Comparison of ENCODE assay signal across 12 cellular contexts in genomic region chr10:3895045-3895609, GRCh38.
A peak's percentile ranks its signal among the peaks of the same experiment; 100 is the strongest.
DNase-seq lines count a peak whose midpoint lies in the region; ATAC-seq and TF ChIP-seq lines count a peak whose summit lies in the region.
"Had no signal": no experiment of that assay in that cellular context is flagged by ENCODE, and none has a peak within 500 bp of the region (broad histone marks: within the 10 kb centered on the region; RNA-seq: fewer than 3 reads in every experiment).

No MANE protein-coding gene starts in this region.

- H3K27me3 Mint-ChIP-seq in stimulated activated naive B cell treated with anti-CD40 and anti-IgM and Interleukin-4, amounts not matched to agents 10 μg/mL and 1 μg/mL and 100 μg/mL, for 72 hours: no peaks in the 10 kb centered on the region

- POLR2A ChIA-PET in A673 (lab: Charles Lee; ENCODE audit: low non-redundant PET): no interaction called here

- H3K9me3 ChIP-seq in WERI-Rb-1 (ENCODE audit: severe bottlenecking) (no peaks in the 10 kb centered on the region), A673 (ENCODE audit: low read depth, low read length, poor library complexity, severe bottlenecking) (no peaks in the 10 kb centered on the region), lower lobe of right lung (no peaks in the 10 kb centered on the region)
- H3K9me3 ChIP-seq: gastroesophageal sphincter, upper lobe of left lung had no signal

- no TSS peak for BruUV-seq in A673 (replicated peaks; lab: Mats Ljungman, UMichigan)

- H3K27ac Mint-ChIP-seq in stimulated activated naive B cell treated with anti-CD40 and anti-IgM and Interleukin-4, amounts not matched to agents 10 μg/mL and 1 μg/mL and 100 μg/mL, for 72 hours: peak overlapping the region; percentile 77

- CTCF ChIA-PET in A673 (lab: Charles Lee): no interaction called here

- ATAC-seq in left ventricle myocardium superior: peak; percentile 25
- ATAC-seq in stimulated activated naive B cell treated with anti-CD40 and anti-IgM and Interleukin-4, amounts not matched to agents 10 μg/mL and 1 μg/mL and 100 μg/mL, for 72 hours (replicated peaks): no peak
- no peak for ATAC-seq in lower lobe of right lung
- ATAC-seq in HG02798 (IDR thresholded peaks at IDR 0.05; ENCODE audit: poor library complexity, unreplicated experiment): no peak
- ATAC-seq: gastroesophageal sphincter had no signal

- H3K4me3 Mint-ChIP-seq in stimulated activated naive B cell treated with anti-CD40 and anti-IgM and Interleukin-4, amounts not matched to agents 10 μg/mL and 1 μg/mL and 100 μg/mL, for 72 hours: no peak overlapping the region

- no peaks in the 10 kb centered on the region for H3K4me1 ChIP-seq in A673 (ENCODE audit: insufficient read depth, low read length, poor library complexity, severe bottlenecking)
- peaks cover 23% of the 10 kb centered on the region for H3K4me1 ChIP-seq in lower lobe of right lung

- H3K4me3 ChIP-seq in WERI-Rb-1 (ENCODE audit: low read depth, low read length) (no peak overlapping the region), fibroblast of villous mesenchyme (ENCODE audit: low read depth, low read length) (no peak overlapping the region), A673 (ENCODE audit: low read depth, low read length, poor library complexity, severe bottlenecking) (no peak overlapping the region), lower lobe of right lung (no peak overlapping the region)
- H3K4me3 ChIP-seq: gastroesophageal sphincter, upper lobe of left lung had no signal

- intact Hi-C loops in left ventricle myocardium superior (cut with micrococcal nuclease): no loop called here
- intact Hi-C loops in cardiac septum (cut with DNase I): no loop called here
- intact Hi-C loops in A673 (cut with micrococcal nuclease; ENCODE audit: unreplicated experiment): no loop called here
- intact Hi-C loops in lower lobe of right lung (cut with DNase I): no loop called here

- peaks cover 0 to 3% of the 10 kb centered on the region in 2 donors for H3K9me3 Mint-ChIP-seq in stimulated activated naive B cell treated with anti-CD40 and anti-IgM and Interleukin-4, amounts not matched to agents 10 μg/mL and 1 μg/mL and 100 μg/mL, for 72 hours

- no peak for DNase-seq in left ventricle myocardium superior
- DNase-seq in cardiac septum (ENCODE audit: low spot score): no peak
- peak; percentile 14 for DNase-seq in WERI-Rb-1
- DNase-seq in fibroblast of villous mesenchyme (ENCODE audit: low read depth): peak; percentile 37
- no peak for DNase-seq in stimulated activated naive B cell treated with anti-CD40 and anti-IgM and Interleukin-4, amounts not matched to agents 10 μg/mL and 1 μg/mL and 100 μg/mL, for 72 hours
- no peak for DNase-seq in A673 (ENCODE audit: low spot score)
- no peak for DNase-seq in lower lobe of right lung
- DNase-seq: activated T-cell treated with anti-CD3 and anti-CD28 coated beads, Interleukin-2, amount 50 U/mL, for 1 hour; cerebellar nuclear complex had no signal

- H3K4me1 Mint-ChIP-seq in stimulated activated naive B cell treated with anti-CD40 and anti-IgM and Interleukin-4, amounts not matched to agents 10 μg/mL and 1 μg/mL and 100 μg/mL, for 72 hours: peaks cover 29 to 53% of the 10 kb centered on the region in 2 donors

- H3K27ac ChIP-seq in WERI-Rb-1 (peak overlapping the region; percentile 57), A673 (ENCODE audit: low read depth, low read length, poor library complexity, severe bottlenecking) (no peak overlapping the region), lower lobe of right lung (no peak overlapping the region)
- H3K27ac ChIP-seq: gastroesophageal sphincter had no signal

- H3K27me3 ChIP-seq in WERI-Rb-1 (ENCODE audit: insufficient read depth, low read depth, severe bottlenecking): no peaks in the 10 kb centered on the region
- H3K27me3 ChIP-seq in A673 (replicated peaks; ENCODE audit: insufficient read depth, low read depth, low read length, poor library complexity): no peaks in the 10 kb centered on the region
- H3K27me3 ChIP-seq in lower lobe of right lung (ENCODE audit: low read depth): no peaks in the 10 kb centered on the region
- H3K27me3 ChIP-seq: gastroesophageal sphincter, upper lobe of left lung had no signal

- H3K36me3 ChIP-seq in WERI-Rb-1: no peaks in the 10 kb centered on the region
- no peaks in the 10 kb centered on the region for H3K36me3 ChIP-seq in A673 (ENCODE audit: insufficient read depth, low read length, poor library complexity, severe bottlenecking)
- no peaks in the 10 kb centered on the region for H3K36me3 ChIP-seq in lower lobe of right lung
- H3K36me3 ChIP-seq: gastroesophageal sphincter, upper lobe of left lung had no signal

- H3K36me3 Mint-ChIP-seq in stimulated activated naive B cell treated with anti-CD40 and anti-IgM and Interleukin-4, amounts not matched to agents 10 μg/mL and 1 μg/mL and 100 μg/mL, for 72 hours: peaks cover 2 to 3% of the 10 kb centered on the region in 2 donors

- no peak for TF ChIP-seq CTCF in WERI-Rb-1 (IDR thresholded peaks at IDR 0.05; ENCODE audit: low read depth, low read length)
- no peak for TF ChIP-seq CTCF in fibroblast of villous mesenchyme (IDR thresholded peaks at IDR 0.05; ENCODE audit: insufficient read depth, low read depth, low read length)
- no peak for TF ChIP-seq CTCF in A673 (conservative IDR thresholded peaks at IDR 0.05; ENCODE audit: low read depth, low read length)
- no peak for TF ChIP-seq CTCF in lower lobe of right lung (IDR thresholded peaks at IDR 0.05)

Comparison
In these comparisons a context has a peak if more than half of its experiments do, and no peak if none do; other contexts are left out.
1. DNase-seq: peak in WERI-Rb-1 (single experiment) and fibroblast of villous mesenchyme (single experiment); none in left ventricle myocardium superior (single experiment), cardiac septum (single experiment), stimulated activated naive B cell treated with anti-CD40 and anti-IgM and Interleukin-4, amounts not matched to agents 10 μg/mL and 1 μg/mL and 100 μg/mL, for 72 hours (single experiment), A673 (single experiment) and lower lobe of right lung (single experiment).